Comparison of ENCODE assay signal across 8 cellular contexts in the genomic region with DNA sequence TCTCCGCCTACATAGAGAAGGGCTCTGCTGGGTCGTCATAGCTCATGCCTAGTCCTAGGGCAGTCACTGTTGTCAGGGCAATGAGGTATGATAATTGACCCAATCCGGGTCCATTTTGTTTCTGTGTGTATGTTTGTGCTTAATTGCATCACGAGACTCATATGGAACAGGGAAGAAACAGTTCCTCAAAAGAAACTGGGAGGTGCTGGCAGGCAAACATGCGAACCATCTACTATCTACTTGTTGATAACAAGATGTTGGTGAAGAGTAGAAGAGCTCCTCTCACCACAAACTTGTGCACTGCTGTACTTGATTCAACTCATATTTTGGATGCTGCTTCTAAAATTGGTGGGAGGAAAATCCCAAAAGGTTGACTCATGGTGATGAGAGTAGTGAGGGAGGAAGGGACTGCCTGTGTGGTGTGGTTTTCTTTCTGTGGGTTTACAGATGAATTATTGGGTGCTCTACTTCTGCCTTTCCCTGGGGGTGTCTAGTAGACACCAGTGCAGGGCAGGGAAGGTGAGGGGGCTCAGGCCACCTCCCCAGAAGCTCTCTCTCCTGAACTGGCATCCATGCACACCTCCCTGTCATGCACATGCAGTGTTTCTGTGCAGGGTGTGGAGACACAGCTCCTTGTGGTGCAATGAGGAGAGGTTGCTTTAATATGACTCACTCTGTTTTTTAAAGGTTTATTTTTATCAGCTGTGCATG. TPM values are rescaled to one million over a fixed set of nuclear protein-coding genes. Genes with fewer than 3 reads are reported as not detected.
DNase-seq lines count a peak whose midpoint lies in the region; TF ChIP-seq lines count a peak whose summit lies in the region.

No MANE protein-coding gene starts in this region.

- DNase-seq in CD1c-positive myeloid dendritic cell (ENCODE audit: extremely low spot score) = peak; percentile 94
- peak; percentile 25 for DNase-seq in GM20000 (ENCODE audit: low spot score)
- peak; percentile 66 for DNase-seq in NB4 (ENCODE audit: low read depth)
- peak; percentile 85 for DNase-seq in fibroblast of mammary gland (ENCODE audit: low read depth)
- no peak for DNase-seq in iPS-NIHi7 (ENCODE audit: extremely low spot score)
- no peak for DNase-seq in mesothelial cell of epicardium (ENCODE audit: low spot score in 2 of 2, unreplicated experiment in 2 of 2)
- DNase-seq in cerebellar nuclear complex (lab: John Stamatoyannopoulos, UW) = no peak
- no peak for DNase-seq in mesendoderm

- H3K4me1 Mint-ChIP-seq in mesothelial cell of epicardium = peaks cover 4% of the 10 kb centered on the region

- H4K5ac ChIP-seq in mesendoderm (ENCODE audit: low read length) = no peak overlapping the region

- H2AK5ac ChIP-seq in mesendoderm (ENCODE audit: low read length) = no peak overlapping the region

- H2BK5ac ChIP-seq in mesendoderm (ENCODE audit: low read length) = no peak overlapping the region

- no peak overlapping the region for H3K27ac Mint-ChIP-seq in mesothelial cell of epicardium

- H3K36me3 Mint-ChIP-seq in mesothelial cell of epicardium = no peaks in the 10 kb centered on the region

- H3K4me1 ChIP-seq in mesendoderm (ENCODE audit: control insufficient read depth, low read depth, low read length) = no peaks in the 10 kb centered on the region

- H3K4ac ChIP-seq in mesendoderm (ENCODE audit: low read depth, low read length) = no peak overlapping the region

- H2BK15ac ChIP-seq in mesendoderm (replicated peaks; ENCODE audit: low read depth) = no peak overlapping the region

- TF ChIP-seq CTCF in GM20000 (IDR thresholded peaks at IDR 0.05; ENCODE audit: extremely low read depth, missing control alignments) (no peak), NB4 (IDR thresholded peaks at IDR 0.05; ENCODE audit: low read depth, low read length) (no peak), fibroblast of mammary gland (conservative IDR thresholded peaks at IDR 0.05; ENCODE audit: control insufficient read depth, insufficient read depth, low read depth, low read length) (no peak), mesothelial cell of epicardium (IDR thresholded peaks at IDR 0.05; ENCODE audit: unreplicated experiment) (no peak)

- peaks cover 3% of the 10 kb centered on the region for H3K9me3 Mint-ChIP-seq in mesothelial cell of epicardium

- no CpG with 5 or more reads among the region's 5 CpGs for WGBS in mesendoderm (ENCODE audit: extremely low coverage, insufficient coverage, low lambda C conversion rate)

- H3K27me3 ChIP-seq in mesendoderm (ENCODE audit: insufficient read depth, low read length, poor library complexity) = no peaks in the 10 kb centered on the region

- H3K36me3 ChIP-seq in mesendoderm (ENCODE audit: control insufficient read depth, insufficient read depth, low read length) = no peaks in the 10 kb centered on the region

- no peak overlapping the region for H3K18ac ChIP-seq in mesendoderm (ENCODE audit: low read length)

- H3K4me3 ChIP-seq in NB4 (ENCODE audit: low read depth, low read length) (no peak overlapping the region), fibroblast of mammary gland (ENCODE audit: control insufficient read depth, low read depth, low read length) (no peak overlapping the region), mesendoderm (ENCODE audit: low read length) (no peak overlapping the region)

- H3K79me1 ChIP-seq in mesendoderm (ENCODE audit: low read length) = no peaks in the 10 kb centered on the region

- H4K8ac ChIP-seq in mesendoderm (ENCODE audit: low read depth, low read length) = no peak overlapping the region

- no peak overlapping the region for H3K23ac ChIP-seq in mesendoderm (ENCODE audit: low read length)

- H3K27ac ChIP-seq in mesendoderm (ENCODE audit: low read depth, low read length) = no peak overlapping the region

- H3K9ac ChIP-seq in mesendoderm (ENCODE audit: low read length) = no peak overlapping the region

- no peak for TF ChIP-seq POLR2A in NB4 (IDR thresholded peaks at IDR 0.05; ENCODE audit: extremely low read depth, insufficient read length)

- no peak overlapping the region for H3K4me3 Mint-ChIP-seq in mesothelial cell of epicardium

- H3K4me2 ChIP-seq in mesendoderm (ENCODE audit: low read length) = no peak overlapping the region

- H3K27me3 Mint-ChIP-seq in mesothelial cell of epicardium (ENCODE audit: low read depth) = no peaks in the 10 kb centered on the region

- no peak overlapping the region for H2BK120ac ChIP-seq in mesendoderm (ENCODE audit: low read depth, low read length)

- no peak overlapping the region for H3K56ac ChIP-seq in mesendoderm (ENCODE audit: low read length)

- no peaks in the 10 kb centered on the region for H3K79me2 ChIP-seq in mesendoderm (ENCODE audit: control insufficient read depth, insufficient read depth, low read length)

RNA-seq across cellular contexts. Expression of a gene that starts 29.4 kb away (rescaled TPM):
- 1.6 to 2.2 TPM (median 1.8 TPM) in 3 replicates for total RNA-seq in mesothelial cell of epicardium
- 0.55 TPM for polyA plus RNA-seq in mesendoderm (2013, experiment 1 of 2)
- 0.80 TPM for polyA plus RNA-seq in mesendoderm (2013, experiment 2 of 2)

RNA-seq across cellular contexts. Expression of a gene that starts 59.9 kb away (rescaled TPM):
- 52.5 to 54.3 TPM (median 54.3 TPM) in 3 replicates for total RNA-seq in mesothelial cell of epicardium
- 55.0 TPM for polyA plus RNA-seq in mesendoderm (2013, experiment 1 of 2)
- polyA plus RNA-seq in mesendoderm (2013, experiment 2 of 2) = 57.9 TPM

Comparison
In these comparisons a context has a peak if more than half of its experiments do, and no peak if none do; other contexts are left out.
1. DNase-seq: peak in CD1c-positive myeloid dendritic cell (single experiment), GM20000 (single experiment), NB4 (single experiment) and fibroblast of mammary gland (single experiment); none in iPS-NIHi7 (single experiment), mesothelial cell of epicardium (0 of 2), cerebellar nuclear complex (0 of 2) and mesendoderm (single experiment).